10 cellular contexts compared by ENCODE assay signal in the genomic region with DNA sequence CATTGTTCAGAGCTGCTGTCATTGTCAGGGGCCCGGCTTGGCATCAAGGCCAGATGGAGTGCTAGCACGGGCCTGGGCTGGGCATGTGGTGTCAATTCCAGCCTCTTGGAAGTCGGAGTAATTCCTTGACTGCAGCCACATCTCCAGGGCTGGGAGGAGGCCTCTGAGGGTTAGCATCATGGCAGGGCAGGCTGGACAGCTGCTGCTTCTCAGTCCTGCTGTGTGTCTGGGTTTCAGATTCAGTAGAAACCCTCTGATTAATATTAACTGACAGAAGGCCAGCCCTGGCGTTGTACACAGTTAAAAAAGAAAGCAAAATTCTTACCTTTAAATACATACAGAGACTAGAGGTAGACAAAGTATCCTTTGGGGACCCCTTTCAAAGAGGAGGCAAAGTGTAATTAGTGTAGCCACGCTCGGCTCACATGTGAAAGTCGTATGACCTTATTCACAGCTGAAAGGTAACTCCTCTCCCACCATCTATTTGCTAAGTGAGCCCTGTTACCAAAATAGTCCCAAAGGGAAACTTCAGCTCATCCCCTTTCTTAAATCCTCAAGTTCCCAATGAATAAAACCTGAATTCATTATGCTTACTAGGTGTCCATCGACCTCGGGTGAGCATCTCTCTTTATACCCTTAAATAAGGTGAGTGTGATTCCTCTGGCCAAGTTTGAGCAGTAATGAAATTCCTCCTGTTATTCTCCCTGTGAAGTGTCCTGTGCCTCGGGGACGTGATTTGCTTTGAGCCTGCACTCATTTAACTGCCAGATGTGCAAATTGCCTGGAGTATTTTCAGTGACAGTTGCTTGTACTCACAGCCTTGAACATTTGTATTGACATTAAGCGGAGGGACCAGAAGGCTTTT.
A peak's percentile ranks its signal among the peaks of the same experiment; 100 is the strongest.
DNase-seq lines count a peak whose midpoint lies in the region; ATAC-seq lines count a peak whose summit lies in the region.
"Had no signal": no experiment of that assay in that cellular context is flagged by ENCODE, and none has a peak within 500 bp of the region (broad histone marks: within the 10 kb centered on the region; RNA-seq: fewer than 3 reads in every experiment).

No MANE protein-coding gene starts in this region.

- DNase-seq in AG20443 (ENCODE audit: low spot score) (peak; percentile 70), GM19240 (ENCODE audit: insufficient read length, low spot score) (peak; percentile 11), NCI-H69 (lab: John Stamatoyannopoulos, UW) (peak; percentile 93), NCI-H748 treated with DMSO at 0.1 percent for 48 hours (lab: John Stamatoyannopoulos, UW) (no peak), RPMI8226 (no peak), GOT3 (lab: John Stamatoyannopoulos, UW) (no peak)
- DNase-seq: Kasumi-1, pancreas had no signal

- ATAC-seq in HG02943 (IDR thresholded peaks at IDR 0.05; ENCODE audit: low read depth, unreplicated experiment), result peak; percentile 91
- no peak for ATAC-seq in HG02870 (IDR thresholded peaks at IDR 0.05; ENCODE audit: unreplicated experiment)
- ATAC-seq: pancreas had no signal

Comparison
In these comparisons a context has a peak if more than half of its experiments do, and no peak if none do; other contexts are left out.
1. DNase-seq: peak in AG20443 (single experiment), GM19240 (single experiment) and NCI-H69 (single experiment); none in NCI-H748 treated with DMSO at 0.1 percent for 48 hours (single experiment), RPMI8226 (single experiment) and GOT3 (single experiment).